In the genomic region with DNA sequence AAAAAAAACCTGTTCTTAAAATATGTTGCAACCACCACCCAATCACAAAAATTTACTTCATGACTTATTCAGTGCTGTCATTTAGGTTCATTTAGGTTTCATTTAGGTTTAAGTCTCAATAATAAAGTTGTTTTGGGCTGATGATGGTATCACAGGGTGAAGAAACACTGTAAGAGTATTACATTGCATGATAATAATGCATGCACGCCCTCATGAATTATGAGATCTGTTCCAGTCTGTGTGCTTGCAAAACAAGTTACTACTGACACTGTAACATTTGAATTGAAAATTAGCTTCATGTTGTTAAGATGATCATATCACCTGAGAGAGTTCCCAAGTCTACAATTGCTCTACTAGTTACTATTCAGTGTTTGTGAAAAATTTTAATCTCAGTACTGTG, we compare ENCODE assay signal across 20 cellular contexts. TPM values are rescaled to one million over a fixed set of nuclear protein-coding genes. Genes with fewer than 3 reads are reported as not detected.
DNase-seq lines count a peak whose midpoint lies in the region; ATAC-seq and TF ChIP-seq lines count a peak whose summit lies in the region.
"Had no signal": no experiment of that assay in that cellular context is flagged by ENCODE, and none has a peak within 500 bp of the region (broad histone marks: within the 10 kb centered on the region; RNA-seq: fewer than 3 reads in every experiment).

A gene with protein sequence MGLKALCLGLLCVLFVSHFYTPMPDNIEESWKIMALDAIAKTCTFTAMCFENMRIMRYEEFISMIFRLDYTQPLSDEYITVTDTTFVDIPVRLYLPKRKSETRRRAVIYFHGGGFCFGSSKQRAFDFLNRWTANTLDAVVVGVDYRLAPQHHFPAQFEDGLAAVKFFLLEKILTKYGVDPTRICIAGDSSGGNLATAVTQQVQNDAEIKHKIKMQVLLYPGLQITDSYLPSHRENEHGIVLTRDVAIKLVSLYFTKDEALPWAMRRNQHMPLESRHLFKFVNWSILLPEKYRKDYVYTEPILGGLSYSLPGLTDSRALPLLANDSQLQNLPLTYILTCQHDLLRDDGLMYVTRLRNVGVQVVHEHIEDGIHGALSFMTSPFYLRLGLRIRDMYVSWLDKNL (plus strand): TSS at position 315 of the 400 bp plus-strand sequence. CDS start 109 bp downstream, outside the sequence.

- 41 to 51% methylated on average over 1 of the region's 1 CpG for WGBS in lower leg skin, 2 donors
- 88 to 100% (median 94%) methylated on average over 1 of the region's 1 CpG for WGBS in spleen, 5 donors

- TF ChIP-seq CTCF in epithelial cell of esophagus (IDR thresholded peaks at IDR 0.05; ENCODE audit: insufficient read depth, low read depth, low read length, missing control alignments) (no peak), lower leg skin (IDR thresholded peaks at IDR 0.05) (no peak), spleen (IDR thresholded peaks at IDR 0.05 in 8 of 11, conservative IDR thresholded peaks at IDR 0.05 in 3 of 11) (no peak)

- no peaks in the 10 kb centered on the region for H3K36me3 ChIP-seq in spleen
- H3K36me3 ChIP-seq: HAP-1 had no signal

- no peak for ATAC-seq in GM18868 (IDR thresholded peaks at IDR 0.05; ENCODE audit: unreplicated experiment)
- no peak for ATAC-seq in HG03469 (IDR thresholded peaks at IDR 0.05; ENCODE audit: unreplicated experiment)
- ATAC-seq: A549; CD8-positive, alpha-beta T cell had no signal

- H3K27ac ChIP-seq in spleen = no peak within 1 kb of the TSS
- H3K27ac ChIP-seq: A549 had no signal

- no peak within 1 kb of the TSS for H3K4me3 ChIP-seq in epithelial cell of esophagus (ENCODE audit: low read length)
- H3K4me3 ChIP-seq in lower leg skin (ENCODE audit: low read depth, poor library complexity, severe bottlenecking) = no peak within 1 kb of the TSS
- no peak within 1 kb of the TSS for H3K4me3 ChIP-seq in spleen
- H3K4me3 ChIP-seq: A549, HAP-1 had no signal

- H3K4me1 ChIP-seq in spleen = no peaks in the 10 kb centered on the region
- H3K4me1 ChIP-seq: A549, HAP-1 had no signal

- peaks cover 0 to 13% (median 0%) of the 10 kb centered on the region in 8 donors for H3K9me3 ChIP-seq in spleen
- H3K9me3 ChIP-seq: A549, HAP-1 had no signal

- intact Hi-C loops in lower leg skin (cut with DNase I; ENCODE audit: low total_unique reads) = no loop called here
- intact Hi-C loops in spleen (cut with DNase I; ENCODE audit: low total_unique reads) = no loop called here

- TF ChIP-seq POLR2A in lower leg skin (IDR thresholded peaks at IDR 0.05) (no peak), spleen (IDR thresholded peaks at IDR 0.05) (no peak)

- no peaks in the 10 kb centered on the region for H3K27me3 ChIP-seq in spleen (replicated peaks in 1 of 7)

- peak; percentile 91 for DNase-seq in NCI-H526 treated with DMSO at 0.1 percent for 48 hours (lab: John Stamatoyannopoulos, UW)
- peak; percentile 27 for DNase-seq in epithelial cell of esophagus (ENCODE audit: low read depth)
- DNase-seq in lower leg skin (ENCODE audit: low spot score in 2 of 2) = no peak
- DNase-seq in spleen = no peak
- DNase-seq in AG08395 (ENCODE audit: low spot score) = no peak
- DNase-seq: CD8-positive, alpha-beta T cell; COR-L47; DMS153; DMS79 treated with DMSO at 0.1 percent for 48 hours; EL; IMR-90 had no signal

RNA-seq across cellular contexts. Expression of the gene that starts here (rescaled TPM):
- total RNA-seq in lower leg skin = 10 to 100 TPM; 59.1 to 79.7 (median 75.6) TPM
- not detected for total RNA-seq in spleen
- not detected for polyA plus RNA-seq in spleen
- total RNA-seq: CD8-positive, alpha-beta T cell; H1; HT-29; IMR-90 had no signal
- polyA plus RNA-seq: A549, AG04450, BJ, CD14-positive monocyte, H1, IMR-90 had no signal

Comparison
In these comparisons a context has a peak if more than half of its experiments do, and no peak if none do; other contexts are left out.
1. RNA of the gene that starts here (total RNA-seq): 59.1 to 79.7 TPM in lower leg skin; not detected in spleen; every median in the first group is over 10 times any median in the second.
2. DNase-seq: peak in NCI-H526 treated with DMSO at 0.1 percent for 48 hours (single experiment) and epithelial cell of esophagus (single experiment); none in lower leg skin (0 of 2), spleen (single experiment) and AG08395 (single experiment).